2 cellular contexts compared by ENCODE assay signal in genomic region chr11:26569646-26570045, GRCh38.
TF ChIP-seq lines count a peak whose summit lies in the region.

No MANE protein-coding gene starts in this region.

TF ChIP-seq in GM23338, 12 proteins besides CTCF, POLR2A, EP300 and RAD21:
- no peak for TF ChIP-seq ZNF331 (CRISPR knock-in tag; IDR thresholded peaks at IDR 0.05; ENCODE audit: low read depth)
- no peak for TF ChIP-seq REST (IDR thresholded peaks at IDR 0.05; ENCODE audit: unreplicated experiment)
- no peak for TF ChIP-seq EZH2phosphoT487 (IDR thresholded peaks at IDR 0.05; ENCODE audit: unreplicated experiment)
- TF ChIP-seq ETS1 (IDR thresholded peaks at IDR 0.05): no peak
- TF ChIP-seq JUNB (IDR thresholded peaks at IDR 0.05; ENCODE audit: unreplicated experiment): no peak
- TF ChIP-seq EZH2 (IDR thresholded peaks at IDR 0.05; ENCODE audit: low read depth, unreplicated experiment): no peak
- no peak for TF ChIP-seq CREB1 (CRISPR knock-in tag; IDR thresholded peaks at IDR 0.05; ENCODE audit: low read depth)
- TF ChIP-seq NANOG (IDR thresholded peaks at IDR 0.05; ENCODE audit: borderline replicate concordance): no peak
- no peak for TF ChIP-seq ZNF114 (CRISPR knock-in tag; IDR thresholded peaks at IDR 0.05)
- TF ChIP-seq ZNF462 (CRISPR knock-in tag; IDR thresholded peaks at IDR 0.05): no peak
- no peak for TF ChIP-seq STAT1 (IDR thresholded peaks at IDR 0.05; ENCODE audit: unreplicated experiment)
- TF ChIP-seq POLR2AphosphoS5 (IDR thresholded peaks at IDR 0.05; ENCODE audit: low read depth): no peak
TF ChIP-seq in GM23338: peak in this region for 0.

TF ChIP-seq in H1, 55 proteins besides CTCF, POLR2A, EP300 and RAD21:
- TF ChIP-seq PHF8 (conservative IDR thresholded peaks at IDR 0.05; ENCODE audit: low read depth, low read length): no peak
- no peak for TF ChIP-seq TBP (IDR thresholded peaks at IDR 0.05; ENCODE audit: low read depth, low read length)
- no peak for TF ChIP-seq YY1 (IDR thresholded peaks at IDR 0.05; ENCODE audit: low read depth, low read length)
- TF ChIP-seq KDM5A (IDR thresholded peaks at IDR 0.05; ENCODE audit: low read length): no peak
- no peak for TF ChIP-seq CBX5 (IDR thresholded peaks at IDR 0.05; ENCODE audit: low read depth, low read length)
- no peak for TF ChIP-seq SRF (IDR thresholded peaks at IDR 0.05; ENCODE audit: low read depth, low read length)
- TF ChIP-seq CHD1 (IDR thresholded peaks at IDR 0.05; ENCODE audit: low read depth, low read length): no peak
- no peak for TF ChIP-seq E2F6 (IDR thresholded peaks at IDR 0.05)
- TF ChIP-seq CHD2 (IDR thresholded peaks at IDR 0.05; ENCODE audit: low read length): no peak
- no peak for TF ChIP-seq ZNF274 (IDR thresholded peaks at IDR 0.05; ENCODE audit: borderline replicate concordance, extremely low read depth, low read length)
- no peak for TF ChIP-seq JUND (IDR thresholded peaks at IDR 0.05; ENCODE audit: low read length)
- no peak for TF ChIP-seq TAF7 (optimal IDR thresholded peaks at IDR 0.05; ENCODE audit: borderline replicate concordance, low read depth, low read length)
- TF ChIP-seq CBX8 (IDR thresholded peaks at IDR 0.05; ENCODE audit: borderline replicate concordance, low read depth, low read length): no peak
- no peak for TF ChIP-seq POLR2AphosphoS5 (IDR thresholded peaks at IDR 0.05; ENCODE audit: low read depth, low read length)
- TF ChIP-seq SIRT6 (IDR thresholded peaks at IDR 0.05; ENCODE audit: low read length): no peak
- no peak for TF ChIP-seq FOSL1 (IDR thresholded peaks at IDR 0.05; ENCODE audit: insufficient read depth, low read depth, low read length)
- TF ChIP-seq CHD7 (IDR thresholded peaks at IDR 0.05; ENCODE audit: insufficient replicate concordance, low read length): no peak
- no peak for TF ChIP-seq SIN3A (conservative IDR thresholded peaks at IDR 0.05 in 1 of 2, IDR thresholded peaks at IDR 0.05 in 1 of 2; ENCODE audit: low read depth in 1 of 2, low read length in 2 of 2)
- no peak for TF ChIP-seq RBBP5 (IDR thresholded peaks at IDR 0.05; ENCODE audit: borderline replicate concordance, low read depth, low read length)
- no peak for TF ChIP-seq BACH1 (IDR thresholded peaks at IDR 0.05; ENCODE audit: low read length)
